8 cellular contexts compared by ENCODE assay signal in genomic region chr4:60805500-60806313, GRCh38.
DNase-seq lines count a peak whose midpoint lies in the region; ATAC-seq and TF ChIP-seq lines count a peak whose summit lies in the region.

No MANE protein-coding gene starts in this region.

- no peak for ATAC-seq in DND-41 (ENCODE audit: insufficient read depth, low read depth)
- ATAC-seq in HG03565 (IDR thresholded peaks at IDR 0.05; ENCODE audit: unreplicated experiment): peak; percentile 70
- peak; percentile 46 for ATAC-seq in aorta (ENCODE audit: low FRiP score)
- no peak for ATAC-seq in HG03025 (IDR thresholded peaks at IDR 0.05; ENCODE audit: low FRiP score, unreplicated experiment)
- ATAC-seq in T-cell (replicated peaks in 1 of 4): no peak

- H3K27ac ChIP-seq in DND-41 (ENCODE audit: low read length) (no peak overlapping the region), RWPE1 (no peak overlapping the region), aorta (ENCODE audit: low read depth in 1 of 2, low read length in 2 of 2) (no peak overlapping the region)

- H3K4me3 ChIP-seq in DND-41 (ENCODE audit: low read depth in 1 of 2, low read length in 2 of 2) (no peak overlapping the region), aorta (ENCODE audit: low read length in 2 of 2) (no peak overlapping the region)

- no peaks in the 10 kb centered on the region for H3K4me1 Mint-ChIP-seq in T-cell

- TF ChIP-seq CTCF in DND-41 (IDR thresholded peaks at IDR 0.05; ENCODE audit: borderline replicate concordance, extremely low read depth, low read length, poor library complexity, severe bottlenecking): peak; percentile 56
- peak; percentile 25; the same call in 1 of the 2 replicates for TF ChIP-seq CTCF in RWPE1 (conservative IDR thresholded peaks at IDR 0.05; ENCODE audit: low read depth)

- WGBS in aorta, 2 donors: 52 to 60% methylated on average over 6 of the region's 6 CpGs

- H3K36me3 ChIP-seq in DND-41 (ENCODE audit: insufficient read depth, low read length) (no peaks in the 10 kb centered on the region), aorta (ENCODE audit: control insufficient read depth in 1 of 2, insufficient read depth in 2 of 2, low read length in 1 of 2) (no peaks in the 10 kb centered on the region)

- H3K27ac Mint-ChIP-seq in T-cell: no peak overlapping the region

- no peaks in the 10 kb centered on the region for H3K79me2 ChIP-seq in DND-41 (ENCODE audit: insufficient read depth, low read length)

- H3K27me3 ChIP-seq in DND-41 (ENCODE audit: insufficient read depth, low read length, poor library complexity) (no peaks in the 10 kb centered on the region), aorta (ENCODE audit: control insufficient read depth in 1 of 2, insufficient read depth in 2 of 2, low read length in 1 of 2) (no peaks in the 10 kb centered on the region)

- CTCF ChIA-PET in RWPE1 (lab: Yijun Ruan, JAX): interaction anchor here (0.5 to 1.3 kb wide), 6 partner anchors 13 to 1838 kb away, joined by 3 to 4 read pairs (median 3); no protein-coding TSS in a partner anchor
- CTCF ChIA-PET in T-cell (lab: Charles Lee): no interaction called here

- H3K9ac ChIP-seq in DND-41 (ENCODE audit: low read depth, low read length): no peak overlapping the region

- no peak for DNase-seq in DND-41
- peak; percentile 7 for DNase-seq in RWPE1 (ENCODE audit: low spot score)
- peak; percentile 36 for DNase-seq in globus pallidus (ENCODE audit: low spot score)
- DNase-seq in aorta: no peak
- DNase-seq in activated CD8-positive, alpha-beta memory T cell treated with anti-CD3 and anti-CD28 coated beads for 24 hours: no peak
- DNase-seq in T-cell: no peak

- H3K4me3 Mint-ChIP-seq in T-cell: no peak overlapping the region

- H3K4me1 ChIP-seq in DND-41 (ENCODE audit: insufficient read depth, low read length) (no peaks in the 10 kb centered on the region), aorta (ENCODE audit: control insufficient read depth in 1 of 2, insufficient read depth in 2 of 2, low read length in 2 of 2) (peaks cover 0 to 3% of the 10 kb centered on the region in 2 donors)

- no peaks in the 10 kb centered on the region for H4K20me1 ChIP-seq in DND-41 (ENCODE audit: insufficient read depth, low read length)

- H3K4me2 ChIP-seq in DND-41 (ENCODE audit: insufficient read depth, low read length): no peak overlapping the region

- H2AFZ ChIP-seq in DND-41 (ENCODE audit: low read depth, low read length): no peak overlapping the region

- no peaks in the 10 kb centered on the region for H3K27me3 Mint-ChIP-seq in T-cell

- intact Hi-C loops in aorta (cut with DNase I): no loop called here

- POLR2A ChIA-PET in RWPE1 (lab: Yijun Ruan, JAX; ENCODE audit: low non-redundant PET): no interaction called here
- POLR2A ChIA-PET in T-cell (lab: Charles Lee): no interaction called here

- no peaks in the 10 kb centered on the region for H3K36me3 Mint-ChIP-seq in T-cell

- peaks cover 8 to 11% (median 10%) of the 10 kb centered on the region in 3 donors for H3K9me3 Mint-ChIP-seq in T-cell

- no peaks in the 10 kb centered on the region for H3K9me3 ChIP-seq in DND-41 (ENCODE audit: insufficient read depth, low read length, severe bottlenecking)
- H3K9me3 ChIP-seq in aorta (ENCODE audit: control insufficient read depth, low read length): no peaks in the 10 kb centered on the region

Comparison
In these comparisons a context has a peak if more than half of its experiments do, and no peak if none do; other contexts are left out.
1. ATAC-seq: peak in HG03565 (single experiment) and aorta (single experiment); none in DND-41 (single experiment), HG03025 (single experiment) and T-cell (0 of 4).
2. DNase-seq: peak in RWPE1 (single experiment) and globus pallidus (single experiment); none in DND-41 (single experiment), aorta (0 of 2), activated CD8-positive, alpha-beta memory T cell treated with anti-CD3 and anti-CD28 coated beads for 24 hours (single experiment) and T-cell (0 of 34).